Comparison of ENCODE assay signal across 10 cellular contexts in the genomic region with DNA sequence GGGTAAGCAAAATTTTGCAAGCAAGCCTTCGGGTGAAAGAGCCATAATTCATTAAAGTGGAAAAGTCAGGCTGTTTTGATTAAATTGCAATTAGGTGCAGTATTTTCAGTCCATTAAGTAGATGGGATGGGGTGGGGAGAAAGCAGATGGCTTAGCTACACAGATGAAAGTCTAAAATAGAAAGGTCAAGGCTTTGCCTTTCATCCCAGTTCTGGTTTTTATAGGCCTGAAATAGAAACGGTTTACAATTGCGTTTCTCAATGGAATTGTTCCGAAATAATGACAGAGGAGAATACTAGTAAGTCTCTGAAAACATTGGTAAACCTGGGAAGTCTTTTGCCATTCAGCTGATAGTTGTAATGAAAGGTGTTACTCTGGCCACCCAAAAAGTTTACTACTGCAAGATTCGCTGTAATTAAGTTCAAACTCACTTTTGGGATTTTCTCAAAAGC. TPM values are rescaled to one million over a fixed set of nuclear protein-coding genes. Genes with fewer than 3 reads are reported as not detected.
A peak's percentile ranks its signal among the peaks of the same experiment; 100 is the strongest.
DNase-seq lines count a peak whose midpoint lies in the region; ATAC-seq and FAIRE-seq lines count a peak whose summit lies in the region.
"Had no signal": no experiment of that assay in that cellular context is flagged by ENCODE, and none has a peak within 500 bp of the region (broad histone marks: within the 10 kb centered on the region; RNA-seq: fewer than 3 reads in every experiment).

No MANE protein-coding gene starts in this region.

- ATAC-seq in stimulated activated naive CD8-positive, alpha-beta T cell treated with anti-CD3 and anti-CD28 coated beads, Interleukin-15, Interleukin-2, amounts not matched to agents 100 U/mL and 50 U/mL, for 24 hours, result no peak
- ATAC-seq in HG02885 (IDR thresholded peaks at IDR 0.05; ENCODE audit: poor library complexity, unreplicated experiment) (no peak), GM19351 (IDR thresholded peaks at IDR 0.05; ENCODE audit: unreplicated experiment) (no peak)

- intact Hi-C loops in activated CD4-positive, alpha-beta memory T cell treated with anti-CD3 and anti-CD28 coated beads for 36 hours (cut with micrococcal nuclease), result no loop called here

- no peak for DNase-seq in stimulated activated naive CD8-positive, alpha-beta T cell treated with anti-CD3 and anti-CD28 coated beads, Interleukin-15, Interleukin-2, amounts not matched to agents 100 U/mL and 50 U/mL, for 24 hours
- no peak for DNase-seq in activated CD4-positive, alpha-beta memory T cell treated with anti-CD3 and anti-CD28 coated beads for 36 hours
- DNase-seq in nucleus accumbens (lab: John Stamatoyannopoulos, UW), result no peak
- DNase-seq in AG20443 (ENCODE audit: low spot score), result no peak
- DNase-seq: Kasumi-1, T1000 had no signal

- POLR2A ChIA-PET in activated CD4-positive, alpha-beta memory T cell treated with anti-CD3 and anti-CD28 coated beads for 36 hours (lab: Charles Lee), result no interaction called here

- no peak overlapping the region for H3K27ac Mint-ChIP-seq in stimulated activated naive CD8-positive, alpha-beta T cell treated with anti-CD3 and anti-CD28 coated beads, Interleukin-15, Interleukin-2, amounts not matched to agents 100 ng/mL and 50 ng/mL, for 24 hours
- no peak overlapping the region for H3K27ac Mint-ChIP-seq in activated CD4-positive, alpha-beta memory T cell treated with anti-CD3 and anti-CD28 coated beads for 36 hours

- peaks cover 15% of the 10 kb centered on the region for H3K4me1 Mint-ChIP-seq in stimulated activated naive CD8-positive, alpha-beta T cell treated with anti-CD3 and anti-CD28 coated beads, Interleukin-15, Interleukin-2, amounts not matched to agents 100 ng/mL and 50 ng/mL, for 24 hours (ENCODE audit: low read depth)
- H3K4me1 Mint-ChIP-seq in activated CD4-positive, alpha-beta memory T cell treated with anti-CD3 and anti-CD28 coated beads for 36 hours (ENCODE audit: low read depth), result peaks cover 10% of the 10 kb centered on the region

- H3K27me3 Mint-ChIP-seq in stimulated activated naive CD8-positive, alpha-beta T cell treated with anti-CD3 and anti-CD28 coated beads, Interleukin-15, Interleukin-2, amounts not matched to agents 100 ng/mL and 50 ng/mL, for 24 hours, result peaks cover 62% of the 10 kb centered on the region
- H3K27me3 Mint-ChIP-seq in activated CD4-positive, alpha-beta memory T cell treated with anti-CD3 and anti-CD28 coated beads for 36 hours, result peaks cover 56% of the 10 kb centered on the region

- peak overlapping the region; percentile 83 for H3K4me3 Mint-ChIP-seq in stimulated activated naive CD8-positive, alpha-beta T cell treated with anti-CD3 and anti-CD28 coated beads, Interleukin-15, Interleukin-2, amounts not matched to agents 100 ng/mL and 50 ng/mL, for 24 hours
- peak overlapping the region; percentile 82 for H3K4me3 Mint-ChIP-seq in activated CD4-positive, alpha-beta memory T cell treated with anti-CD3 and anti-CD28 coated beads for 36 hours

- CTCF ChIA-PET in activated CD4-positive, alpha-beta memory T cell treated with anti-CD3 and anti-CD28 coated beads for 36 hours (lab: Charles Lee), result interaction anchor here (1.0 to 2.3 kb wide), 2 partner anchors 165 to 248 kb away, joined by 3 to 10 read pairs; no protein-coding TSS in a partner anchor

- no peaks in the 10 kb centered on the region for H3K36me3 Mint-ChIP-seq in stimulated activated naive CD8-positive, alpha-beta T cell treated with anti-CD3 and anti-CD28 coated beads, Interleukin-15, Interleukin-2, amounts not matched to agents 100 ng/mL and 50 ng/mL, for 24 hours (ENCODE audit: low read depth)
- no peaks in the 10 kb centered on the region for H3K36me3 Mint-ChIP-seq in activated CD4-positive, alpha-beta memory T cell treated with anti-CD3 and anti-CD28 coated beads for 36 hours

- FAIRE-seq in islet of Langerhans (lab: Jason Lieb, UNC), result peak; percentile 60

- no peaks in the 10 kb centered on the region for H3K9me3 Mint-ChIP-seq in stimulated activated naive CD8-positive, alpha-beta T cell treated with anti-CD3 and anti-CD28 coated beads, Interleukin-15, Interleukin-2, amounts not matched to agents 100 ng/mL and 50 ng/mL, for 24 hours
- no peaks in the 10 kb centered on the region for H3K9me3 Mint-ChIP-seq in activated CD4-positive, alpha-beta memory T cell treated with anti-CD3 and anti-CD28 coated beads for 36 hours

RNA-seq across cellular contexts. Expression of a gene that starts 1.5 kb away (rescaled TPM):
- total RNA-seq in activated CD4-positive, alpha-beta memory T cell treated with anti-CD3 and anti-CD28 coated beads for 36 hours, result under 1 TPM in 1 of 2 experiments, not detected in 1; 0.02 TPM
